In genomic region chr5:171647900-171648253, GRCh38 we compare ENCODE assay signal across 21 cellular contexts.
"Had no signal": no experiment of that assay in that cellular context is flagged by ENCODE, and none has a peak within 500 bp of the region (broad histone marks: within the 10 kb centered on the region; RNA-seq: fewer than 3 reads in every experiment).

No MANE protein-coding gene starts in this region.

- H3K36me3 ChIP-seq: adrenal gland, prostate gland, right atrium auricular region, stomach, vagina had no signal

- H3K9me3 Mint-ChIP-seq: activated naive CD4-positive, alpha-beta T cell treated with anti-CD3 and anti-CD28 coated beads, Interleukin-2, amount 50 U/mL, for 72 hours; activated T-cell treated with anti-CD3 and anti-CD28 coated beads, Interleukin-2, amount 50 U/mL, for 72 hours; endodermal cell; nephron progenitor cell had no signal

- ATAC-seq: T-helper 17 cell had no signal

- H3K4me3 ChIP-seq: adrenal gland, dorsolateral prefrontal cortex, prostate gland, right atrium auricular region, stomach, vagina had no signal

- H3K4me1 ChIP-seq: adrenal gland, prostate gland, right atrium auricular region, stomach, vagina had no signal

- H3K4me3 Mint-ChIP-seq: activated T-cell treated with anti-CD3 and anti-CD28 coated beads, Interleukin-2, amount 50 U/mL, for 72 hours; endodermal cell; nephron progenitor cell; T-helper 17 cell had no signal

- H3K9me3 ChIP-seq: adrenal gland, prostate gland, right atrium auricular region, stomach, vagina had no signal

- H3K27ac Mint-ChIP-seq: activated naive CD4-positive, alpha-beta T cell treated with anti-CD3 and anti-CD28 coated beads, Interleukin-2, amount 50 U/mL, for 72 hours; activated T-cell treated with anti-CD3 and anti-CD28 coated beads, Interleukin-2, amount 50 U/mL, for 72 hours; endodermal cell; nephron progenitor cell; T-helper 17 cell had no signal

- DNase-seq: activated CD4-positive, alpha-beta T cell treated with anti-CD3 and anti-CD28 coated beads for 1 hour; activated CD4-positive, alpha-beta T cell treated with anti-CD3 and anti-CD28 coated beads, Interleukin-2, amount 50 U/mL, for 4 hours; activated effector memory CD4-positive, alpha-beta T cell treated with anti-CD3 and anti-CD28 coated beads, Interleukin-2, amount 50 U/mL, for 16 hours; caudate nucleus; foreskin melanocyte; kidney; midbrain; small intestine; stimulated activated CD4-positive, alpha-beta T cell treated with anti-CD3 and anti-CD28 coated beads, Interleukin-4, amount 100 ng/mL, for 1 hour; stomach; T-helper 17 cell had no signal

- H3K27ac ChIP-seq: adrenal gland, dorsolateral prefrontal cortex, prostate gland, stomach, vagina, VCaP had no signal

- H3K36me3 Mint-ChIP-seq: activated naive CD4-positive, alpha-beta T cell treated with anti-CD3 and anti-CD28 coated beads, Interleukin-2, amount 50 U/mL, for 72 hours had no signal
